ENCODE assay signal across 1 cellular context in the genomic region with DNA sequence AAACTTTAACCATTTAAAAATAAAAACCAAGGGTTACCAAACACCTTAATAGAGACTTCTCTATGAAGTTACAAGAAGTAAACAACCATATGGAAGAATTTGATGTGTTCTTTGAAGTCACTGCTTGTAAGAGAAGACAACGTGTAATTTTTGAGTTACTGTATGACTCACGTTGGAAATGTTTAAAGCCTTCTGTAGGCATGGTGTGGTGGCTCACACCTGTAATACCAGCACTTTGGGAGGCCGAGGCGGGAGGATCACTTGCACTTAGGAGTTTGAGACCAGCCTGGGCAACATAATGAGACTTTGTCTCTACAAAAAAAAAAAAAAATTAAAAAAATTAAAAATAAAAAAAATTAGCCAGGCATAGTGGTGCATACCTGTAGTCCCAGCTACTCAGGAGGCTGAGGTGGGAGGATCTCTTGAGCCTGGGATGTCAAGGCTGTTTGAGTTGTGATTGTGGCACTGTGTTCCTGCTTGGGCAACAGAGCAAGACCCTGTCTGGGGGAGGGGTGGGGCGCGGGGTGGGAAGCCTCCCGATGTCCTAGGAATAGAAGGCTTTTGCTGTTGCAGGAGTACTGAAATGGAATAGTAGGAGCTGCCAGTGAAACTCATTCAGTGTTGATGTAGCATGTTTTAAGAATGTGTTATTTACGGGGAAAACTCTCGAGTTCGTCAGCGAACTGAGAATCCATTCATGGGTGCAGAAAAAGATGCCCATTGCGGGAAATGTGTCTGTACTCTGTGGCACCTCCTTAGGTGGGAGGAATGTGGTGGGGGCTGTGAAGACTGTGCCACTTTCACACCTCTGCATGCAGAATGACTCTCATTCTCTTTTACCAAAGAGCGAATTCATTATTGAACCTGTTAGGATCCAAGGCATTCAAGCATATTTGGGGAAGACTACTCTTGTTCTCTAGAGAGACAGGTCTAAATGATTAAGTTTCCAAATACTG.
TF ChIP-seq lines count a peak whose summit lies in the region.

No MANE protein-coding gene starts in this region.

TF ChIP-seq in SK-N-SH treated with all-trans-retinoic acid at 6 μM for 48 hours, 23 proteins besides CTCF, POLR2A, EP300 and RAD21 (continued from another document):
- TF ChIP-seq TSHZ2 (CRISPR knock-in tag; IDR thresholded peaks at IDR 0.05) (no peak), PATZ1 (CRISPR knock-in tag; IDR thresholded peaks at IDR 0.05; ENCODE audit: borderline replicate concordance) (no peak), TCF4 (CRISPR knock-in tag; IDR thresholded peaks at IDR 0.05; ENCODE audit: borderline replicate concordance) (no peak), BACH2 (CRISPR knock-in tag; IDR thresholded peaks at IDR 0.05; ENCODE audit: borderline replicate concordance) (no peak), PPARA (CRISPR knock-in tag; IDR thresholded peaks at IDR 0.05; ENCODE audit: borderline replicate concordance) (no peak), TOX (CRISPR knock-in tag; IDR thresholded peaks at IDR 0.05; ENCODE audit: borderline replicate concordance) (no peak)
